Comparison of ENCODE assay signal across 1 cellular context in genomic region chr22:36352775-36353507, GRCh38.
TF ChIP-seq lines count a peak whose summit lies in the region.

No MANE protein-coding gene starts in this region.

TF ChIP-seq in HepG2, 621 proteins besides CTCF, POLR2A, EP300 and RAD21 (continued from another document and continues in another):
- TF ChIP-seq, protein P1, sequence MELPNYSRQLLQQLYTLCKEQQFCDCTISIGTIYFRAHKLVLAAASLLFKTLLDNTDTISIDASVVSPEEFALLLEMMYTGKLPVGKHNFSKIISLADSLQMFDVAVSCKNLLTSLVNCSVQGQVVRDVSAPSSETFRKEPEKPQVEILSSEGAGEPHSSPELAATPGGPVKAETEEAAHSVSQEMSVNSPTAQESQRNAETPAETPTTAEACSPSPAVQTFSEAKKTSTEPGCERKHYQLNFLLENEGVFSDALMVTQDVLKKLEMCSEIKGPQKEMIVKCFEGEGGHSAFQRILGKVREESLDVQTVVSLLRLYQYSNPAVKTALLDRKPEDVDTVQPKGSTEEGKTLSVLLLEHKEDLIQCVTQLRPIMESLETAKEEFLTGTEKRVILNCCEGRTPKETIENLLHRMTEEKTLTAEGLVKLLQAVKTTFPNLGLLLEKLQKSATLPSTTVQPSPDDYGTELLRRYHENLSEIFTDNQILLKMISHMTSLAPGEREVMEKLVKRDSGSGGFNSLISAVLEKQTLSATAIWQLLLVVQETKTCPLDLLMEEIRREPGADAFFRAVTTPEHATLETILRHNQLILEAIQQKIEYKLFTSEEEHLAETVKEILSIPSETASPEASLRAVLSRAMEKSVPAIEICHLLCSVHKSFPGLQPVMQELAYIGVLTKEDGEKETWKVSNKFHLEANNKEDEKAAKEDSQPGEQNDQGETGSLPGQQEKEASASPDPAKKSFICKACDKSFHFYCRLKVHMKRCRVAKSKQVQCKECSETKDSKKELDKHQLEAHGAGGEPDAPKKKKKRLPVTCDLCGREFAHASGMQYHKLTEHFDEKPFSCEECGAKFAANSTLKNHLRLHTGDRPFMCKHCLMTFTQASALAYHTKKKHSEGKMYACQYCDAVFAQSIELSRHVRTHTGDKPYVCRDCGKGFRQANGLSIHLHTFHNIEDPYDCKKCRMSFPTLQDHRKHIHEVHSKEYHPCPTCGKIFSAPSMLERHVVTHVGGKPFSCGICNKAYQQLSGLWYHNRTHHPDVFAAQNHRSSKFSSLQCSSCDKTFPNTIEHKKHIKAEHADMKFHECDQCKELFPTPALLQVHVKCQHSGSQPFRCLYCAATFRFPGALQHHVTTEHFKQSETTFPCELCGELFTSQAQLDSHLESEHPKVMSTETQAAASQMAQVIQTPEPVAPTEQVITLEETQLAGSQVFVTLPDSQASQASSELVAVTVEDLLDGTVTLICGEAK (IDR thresholded peaks at IDR 0.05): no peak
- TF ChIP-seq, protein P1 (CRISPR knock-in tag; IDR thresholded peaks at IDR 0.05): no peak
- TF ChIP-seq AHDC1 (CRISPR knock-in tag; IDR thresholded peaks at IDR 0.05; ENCODE audit: borderline replicate concordance) (peak; percentile 66; the same call in 1 of the 2 replicates), THAP11 (CRISPR knock-in tag; IDR thresholded peaks at IDR 0.05) (peak; percentile 48), SMARCC2 (IDR thresholded peaks at IDR 0.05) (no peak), SPEN (CRISPR knock-in tag; IDR thresholded peaks at IDR 0.05; ENCODE audit: low read depth) (no peak), ZNF18 (CRISPR knock-in tag; IDR thresholded peaks at IDR 0.05; ENCODE audit: insufficient replicate concordance) (peak; percentile 5), KLF12 (CRISPR knock-in tag; IDR thresholded peaks at IDR 0.05; ENCODE audit: borderline replicate concordance) (no peak), ADNP (CRISPR knock-in tag; IDR thresholded peaks at IDR 0.05) (no peak), ESRRA (CRISPR knock-in tag; IDR thresholded peaks at IDR 0.05; ENCODE audit: low read depth) (peak; percentile 78), PHF5A (CRISPR knock-in tag; IDR thresholded peaks at IDR 0.05; ENCODE audit: low read depth, unreplicated experiment) (no peak), ZNF550 (CRISPR knock-in tag; IDR thresholded peaks at IDR 0.05; ENCODE audit: borderline replicate concordance) (no peak), NFRKB (IDR thresholded peaks at IDR 0.05) (no peak), ATF2 (CRISPR knock-in tag; IDR thresholded peaks at IDR 0.05) (peak; percentile 84; the same call in 1 of the 2 replicates), CENPT (CRISPR knock-in tag; IDR thresholded peaks at IDR 0.05; ENCODE audit: low read depth) (no peak), NR2F6 (IDR thresholded peaks at IDR 0.05) (peak; percentile 88), NR2F6 (CRISPR knock-in tag; IDR thresholded peaks at IDR 0.05) (peak; percentile 89), PAF1 (CRISPR knock-in tag; IDR thresholded peaks at IDR 0.05) (no peak), ZNF766 (CRISPR knock-in tag; IDR thresholded peaks at IDR 0.05; ENCODE audit: borderline replicate concordance) (no peak; the same call in 1 of the 2 replicates), ZMAT3 (CRISPR knock-in tag; conservative IDR thresholded peaks at IDR 0.05) (no peak), ATF4 (CRISPR knock-in tag; IDR thresholded peaks at IDR 0.05) (no peak)
- TF ChIP-seq, protein P2, sequence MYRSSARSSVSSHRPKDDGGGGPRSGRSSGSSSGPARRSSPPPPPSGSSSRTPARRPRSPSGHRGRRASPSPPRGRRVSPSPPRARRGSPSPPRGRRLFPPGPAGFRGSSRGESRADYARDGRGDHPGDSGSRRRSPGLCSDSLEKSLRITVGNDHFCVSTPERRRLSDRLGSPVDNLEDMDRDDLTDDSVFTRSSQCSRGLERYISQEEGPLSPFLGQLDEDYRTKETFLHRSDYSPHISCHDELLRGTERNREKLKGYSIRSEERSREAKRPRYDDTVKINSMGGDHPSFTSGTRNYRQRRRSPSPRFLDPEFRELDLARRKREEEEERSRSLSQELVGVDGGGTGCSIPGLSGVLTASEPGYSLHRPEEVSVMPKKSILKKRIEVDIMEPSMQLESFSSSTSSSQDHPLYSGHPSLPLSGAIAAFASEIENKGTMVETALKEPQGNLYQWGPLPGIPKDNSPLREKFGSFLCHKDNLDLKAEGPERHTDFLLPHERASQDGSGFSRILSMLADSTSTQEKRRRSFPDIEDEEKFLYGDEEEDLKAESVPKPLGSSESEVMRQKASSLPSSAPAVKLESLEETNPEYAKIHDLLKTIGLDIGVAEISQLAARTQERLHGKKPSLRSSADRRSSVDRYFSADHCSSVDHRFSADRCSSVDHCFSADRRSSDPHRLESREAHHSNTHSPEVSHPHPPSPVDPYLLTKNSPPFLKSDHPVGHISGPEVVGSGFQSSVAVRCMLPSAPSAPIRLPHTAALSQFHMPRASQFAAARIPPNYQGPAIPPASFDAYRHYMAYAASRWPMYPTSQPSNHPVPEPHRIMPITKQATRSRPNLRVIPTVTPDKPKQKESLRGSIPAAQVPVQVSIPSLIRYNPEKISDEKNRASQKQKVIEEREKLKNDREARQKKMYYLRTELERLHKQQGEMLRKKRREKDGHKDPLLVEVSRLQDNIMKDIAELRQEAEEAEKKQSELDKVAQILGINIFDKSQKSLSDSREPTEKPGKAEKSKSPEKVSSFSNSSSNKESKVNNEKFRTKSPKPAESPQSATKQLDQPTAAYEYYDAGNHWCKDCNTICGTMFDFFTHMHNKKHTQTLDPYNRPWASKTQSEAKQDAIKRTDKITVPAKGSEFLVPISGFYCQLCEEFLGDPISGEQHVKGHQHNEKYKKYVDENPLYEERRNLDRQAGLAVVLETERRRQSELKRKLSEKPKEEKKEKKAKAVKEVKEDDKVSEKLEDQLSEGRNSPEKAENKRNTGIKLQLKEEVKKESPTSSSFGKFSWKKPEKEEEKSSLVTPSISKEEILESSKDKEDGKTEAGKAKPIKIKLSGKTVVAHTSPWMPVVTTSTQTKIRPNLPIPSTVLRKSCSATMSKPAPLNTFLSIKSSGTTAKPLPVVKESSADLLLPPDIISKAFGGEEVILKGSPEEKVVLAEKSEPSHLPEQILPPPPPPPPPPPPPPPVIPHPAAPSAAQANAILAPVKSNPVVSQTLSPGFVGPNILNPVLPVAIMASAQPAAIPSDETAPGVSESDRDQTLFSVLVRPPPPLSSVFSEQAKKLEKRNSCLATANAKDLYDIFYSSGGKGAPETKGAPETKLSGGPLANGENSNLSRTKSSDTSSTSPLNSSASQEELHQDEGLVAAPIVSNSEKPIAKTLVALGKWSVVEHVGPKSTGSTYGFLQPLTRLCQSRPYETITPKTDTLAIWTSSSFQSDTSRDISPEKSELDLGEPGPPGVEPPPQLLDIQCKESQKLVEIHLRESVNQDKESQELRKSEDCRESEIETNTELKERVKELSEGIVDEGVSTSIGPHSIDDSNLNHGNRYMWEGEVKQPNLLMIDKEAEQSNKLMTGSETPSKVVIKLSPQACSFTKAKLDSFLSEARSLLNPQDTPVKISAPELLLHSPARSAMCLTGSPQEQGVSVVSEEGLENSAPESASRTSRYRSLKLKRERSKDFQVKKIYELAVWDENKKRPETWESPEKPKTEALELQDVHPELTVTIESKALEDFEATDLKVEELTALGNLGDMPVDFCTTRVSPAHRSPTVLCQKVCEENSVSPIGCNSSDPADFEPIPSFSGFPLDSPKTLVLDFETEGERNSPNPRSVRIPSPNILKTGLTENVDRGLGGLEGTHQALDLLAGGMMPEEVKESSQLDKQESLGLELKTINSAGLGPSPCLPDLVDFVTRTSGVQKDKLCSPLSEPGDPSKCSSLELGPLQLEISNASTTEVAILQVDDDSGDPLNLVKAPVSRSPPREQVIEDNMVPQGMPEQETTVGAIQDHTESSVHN (CRISPR knock-in tag; IDR thresholded peaks at IDR 0.05): no peak
